In the genomic region with DNA sequence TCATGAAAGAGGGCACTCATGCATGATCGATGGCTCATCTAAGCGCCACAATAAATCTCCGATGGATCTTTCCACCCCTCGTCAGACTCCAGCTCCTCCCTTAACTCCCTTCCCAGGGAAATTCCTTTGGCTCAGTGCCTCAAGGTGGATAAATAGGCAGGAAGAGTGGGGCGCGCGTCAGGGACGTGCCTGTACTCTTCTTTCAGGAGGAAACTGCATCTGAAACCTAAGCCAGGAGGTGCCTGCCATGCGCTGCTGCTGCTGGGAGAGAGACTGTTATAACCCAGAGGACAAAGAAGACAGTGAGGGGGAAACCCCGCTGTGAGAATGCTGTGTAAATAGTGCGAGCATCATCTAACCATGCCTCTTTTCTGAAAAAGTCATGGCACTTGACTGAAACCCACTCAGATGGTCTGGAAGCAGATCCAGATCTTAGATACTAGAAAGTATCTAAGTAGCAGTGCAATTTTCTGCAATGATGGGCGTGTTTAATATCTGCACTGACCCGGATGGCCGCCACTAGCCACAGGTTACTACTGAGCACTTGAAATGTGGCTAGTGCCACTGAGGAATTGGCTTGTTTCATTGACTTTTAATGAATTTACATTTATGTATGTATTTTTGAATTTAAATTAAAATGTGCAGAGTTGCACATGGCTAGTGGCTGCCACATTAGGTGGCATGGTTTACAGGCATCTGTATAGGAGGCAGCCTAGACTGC, we compare ENCODE assay signal across 2 cellular contexts.
TF ChIP-seq lines count a peak whose summit lies in the region.

No MANE protein-coding gene starts in this region.

TF ChIP-seq in HEK293, 187 proteins besides CTCF, POLR2A, EP300 and RAD21 (continues in another document):
- TF ChIP-seq ZNF473 (tag by site-specific recombination; IDR thresholded peaks at IDR 0.05): no peak
- TF ChIP-seq ZNF335 (tag by site-specific recombination; conservative IDR thresholded peaks at IDR 0.05): no peak; the same call in 1 of the 2 replicates
- TF ChIP-seq SP7 (tag by site-specific recombination; IDR thresholded peaks at IDR 0.05): peak; percentile 73
- TF ChIP-seq, protein P1, sequence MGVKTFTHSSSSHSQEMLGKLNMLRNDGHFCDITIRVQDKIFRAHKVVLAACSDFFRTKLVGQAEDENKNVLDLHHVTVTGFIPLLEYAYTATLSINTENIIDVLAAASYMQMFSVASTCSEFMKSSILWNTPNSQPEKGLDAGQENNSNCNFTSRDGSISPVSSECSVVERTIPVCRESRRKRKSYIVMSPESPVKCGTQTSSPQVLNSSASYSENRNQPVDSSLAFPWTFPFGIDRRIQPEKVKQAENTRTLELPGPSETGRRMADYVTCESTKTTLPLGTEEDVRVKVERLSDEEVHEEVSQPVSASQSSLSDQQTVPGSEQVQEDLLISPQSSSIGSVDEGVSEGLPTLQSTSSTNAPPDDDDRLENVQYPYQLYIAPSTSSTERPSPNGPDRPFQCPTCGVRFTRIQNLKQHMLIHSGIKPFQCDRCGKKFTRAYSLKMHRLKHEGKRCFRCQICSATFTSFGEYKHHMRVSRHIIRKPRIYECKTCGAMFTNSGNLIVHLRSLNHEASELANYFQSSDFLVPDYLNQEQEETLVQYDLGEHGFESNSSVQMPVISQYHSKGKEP (tag by site-specific recombination; IDR thresholded peaks at IDR 0.05): peak; percentile 78
- TF ChIP-seq ZNF830 (tag by site-specific recombination; IDR thresholded peaks at IDR 0.05; ENCODE audit: low read depth): no peak
- no peak for TF ChIP-seq ZSCAN5A (tag by site-specific recombination; IDR thresholded peaks at IDR 0.05)
- TF ChIP-seq OVOL3 (tag by site-specific recombination; IDR thresholded peaks at IDR 0.05): no peak
- 0 out of 2 replicates have a peak, but pooled peaks have one; percentile 15 for TF ChIP-seq ZSCAN30 (tag by site-specific recombination; IDR thresholded peaks at IDR 0.05)
- TF ChIP-seq RBAK (tag by site-specific recombination; IDR thresholded peaks at IDR 0.05): no peak
- peak; percentile 99 for TF ChIP-seq WT1 (tag by site-specific recombination; IDR thresholded peaks at IDR 0.05)
- no peak for TF ChIP-seq ZBTB1 (tag by site-specific recombination; IDR thresholded peaks at IDR 0.05)
- TF ChIP-seq ZNF155 (tag by site-specific recombination; IDR thresholded peaks at IDR 0.05): no peak
- no peak for TF ChIP-seq ZNF366 (tag by site-specific recombination; conservative IDR thresholded peaks at IDR 0.05)
- no peak for TF ChIP-seq ZNF639 (tag by site-specific recombination; IDR thresholded peaks at IDR 0.05)
- TF ChIP-seq, protein P2, sequence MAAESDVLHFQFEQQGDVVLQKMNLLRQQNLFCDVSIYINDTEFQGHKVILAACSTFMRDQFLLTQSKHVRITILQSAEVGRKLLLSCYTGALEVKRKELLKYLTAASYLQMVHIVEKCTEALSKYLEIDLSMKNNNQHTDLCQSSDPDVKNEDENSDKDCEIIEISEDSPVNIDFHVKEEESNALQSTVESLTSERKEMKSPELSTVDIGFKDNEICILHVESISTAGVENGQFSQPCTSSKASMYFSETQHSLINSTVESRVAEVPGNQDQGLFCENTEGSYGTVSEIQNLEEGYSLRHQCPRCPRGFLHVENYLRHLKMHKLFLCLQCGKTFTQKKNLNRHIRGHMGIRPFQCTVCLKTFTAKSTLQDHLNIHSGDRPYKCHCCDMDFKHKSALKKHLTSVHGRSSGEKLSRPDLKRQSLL (tag by site-specific recombination; IDR thresholded peaks at IDR 0.05): no peak
- TF ChIP-seq ZNF157 (tag by site-specific recombination; IDR thresholded peaks at IDR 0.05): no peak
- TF ChIP-seq ZNF24 (tag by site-specific recombination; IDR thresholded peaks at IDR 0.05): no peak
- no peak for TF ChIP-seq ZNF202 (tag by site-specific recombination; IDR thresholded peaks at IDR 0.05; ENCODE audit: borderline replicate concordance)
- TF ChIP-seq ZNF670 (tag by site-specific recombination; IDR thresholded peaks at IDR 0.05; ENCODE audit: low read depth): no peak
- TF ChIP-seq ZNF239 (tag by site-specific recombination; IDR thresholded peaks at IDR 0.05): no peak
- TF ChIP-seq ZNF10 (tag by site-specific recombination; IDR thresholded peaks at IDR 0.05): no peak
- no peak for TF ChIP-seq ZNF292 (tag by site-specific recombination; IDR thresholded peaks at IDR 0.05; ENCODE audit: borderline replicate concordance, low read depth)
- no peak for TF ChIP-seq ZNF707 (tag by site-specific recombination; IDR thresholded peaks at IDR 0.05)
- TF ChIP-seq INSM2 (tag by site-specific recombination; IDR thresholded peaks at IDR 0.05): no peak
- peak; percentile 56; the same call in 1 of the 2 replicates for TF ChIP-seq IKZF3 (tag by site-specific recombination; IDR thresholded peaks at IDR 0.05)
- no peak for TF ChIP-seq KLF8 (tag by site-specific recombination; IDR thresholded peaks at IDR 0.05)
- no peak for TF ChIP-seq MZF1 (tag by site-specific recombination; IDR thresholded peaks at IDR 0.05; ENCODE audit: borderline replicate concordance)

TF ChIP-seq in H1, 55 proteins besides CTCF, POLR2A, EP300 and RAD21:
- TF ChIP-seq KDM1A (IDR thresholded peaks at IDR 0.05; ENCODE audit: borderline replicate concordance, low read length): no peak
- TF ChIP-seq ZNF274 (IDR thresholded peaks at IDR 0.05; ENCODE audit: borderline replicate concordance, extremely low read depth, low read length): no peak
